In genomic region chr16:6153901-6154300, GRCh38 we compare ENCODE assay signal across 28 cellular contexts.
"Had no signal": no experiment of that assay in that cellular context is flagged by ENCODE, and none has a peak within 500 bp of the region (broad histone marks: within the 10 kb centered on the region; RNA-seq: fewer than 3 reads in every experiment).

No MANE protein-coding gene starts in this region.

- H3K27ac ChIP-seq: epithelial cell of prostate, gastrocnemius medialis, lower lobe of right lung, prostate gland, right atrium auricular region, suprapubic skin, transverse colon, vagina had no signal

- DNase-seq: effector CD8-positive, alpha-beta T cell; endodermal cell; foreskin fibroblast; gastrocnemius medialis; hypothalamus; immature natural killer cell; left ventricle myocardium superior; lower lobe of right lung; naive thymus-derived CD8-positive, alpha-beta T cell; nephron progenitor cell; nucleus accumbens; stimulated activated CD4-positive, alpha-beta T cell treated with anti-CD3 and anti-CD28 coated beads, Interleukin-12 subunit alpha, Interleukin-12 subunit beta, amount 100 ng/mL, for 4 hours; stimulated activated CD4-positive, alpha-beta T cell treated with anti-CD3 and anti-CD28 coated beads, Interleukin-1b, Interleukin-23, amount 100 ng/mL, for 48 hours; stimulated activated CD4-positive, alpha-beta T cell treated with anti-CD3 and anti-CD28 coated beads, Interleukin-4, amount 100 ng/mL, for 1 hour; stimulated activated CD8-positive, alpha-beta memory T cell treated with anti-CD3 and anti-CD28 coated beads, Interleukin-4, amount 100 ng/mL, for 48 hours; stimulated activated naive CD4-positive, alpha-beta T cell; stimulated activated naive CD8-positive, alpha-beta T cell treated with anti-CD3 and anti-CD28 coated beads, Interleukin-15, amount 100 ng/mL, for 72 hours; transverse colon had no signal

- H3K27me3 Mint-ChIP-seq: dendritic cell treated with granulocyte-macrophage colony-stimulating factor and Interleukin-4, amounts not matched to agents 40 ng/mL and 50 ng/mL, for 4 days; naive thymus-derived CD8-positive, alpha-beta T cell; stimulated activated naive CD8-positive, alpha-beta T cell treated with anti-CD3 and anti-CD28 coated beads, Interleukin-15, amount 100 ng/mL, for 72 hours had no signal

- H3K27ac Mint-ChIP-seq: dendritic cell treated with granulocyte-macrophage colony-stimulating factor and Interleukin-4, amounts not matched to agents 40 ng/mL and 50 ng/mL, for 4 days; endodermal cell; immature natural killer cell; naive thymus-derived CD8-positive, alpha-beta T cell; nephron progenitor cell; stimulated activated naive CD8-positive, alpha-beta T cell treated with anti-CD3 and anti-CD28 coated beads, Interleukin-15, amount 100 ng/mL, for 72 hours had no signal

- H3K4me1 ChIP-seq: gastrocnemius medialis, lower lobe of right lung, prostate gland, right atrium auricular region, suprapubic skin, transverse colon, vagina had no signal

- H3K9me3 Mint-ChIP-seq: dendritic cell treated with granulocyte-macrophage colony-stimulating factor and Interleukin-4, amounts not matched to agents 40 ng/mL and 50 ng/mL, for 4 days; endodermal cell; nephron progenitor cell had no signal

- H3K4me1 Mint-ChIP-seq: immature natural killer cell; naive thymus-derived CD8-positive, alpha-beta T cell; stimulated activated naive CD8-positive, alpha-beta T cell treated with anti-CD3 and anti-CD28 coated beads, Interleukin-15, amount 100 ng/mL, for 72 hours had no signal

- ATAC-seq: esophagus mucosa; gastrocnemius medialis; left ventricle myocardium superior; lower lobe of right lung; naive thymus-derived CD8-positive, alpha-beta T cell; sciatic nerve; stimulated activated naive CD8-positive, alpha-beta T cell treated with anti-CD3 and anti-CD28 coated beads, Interleukin-15, amount 100 ng/mL, for 72 hours had no signal

- H3K36me3 ChIP-seq: gastrocnemius medialis, lower lobe of right lung, prostate gland, right atrium auricular region, suprapubic skin, transverse colon, vagina had no signal

- H3K4me3 ChIP-seq: gastrocnemius medialis, lower lobe of right lung, prostate gland, right atrium auricular region, smooth muscle cell, suprapubic skin, transverse colon, vagina had no signal

- H3K4me2 ChIP-seq: smooth muscle cell had no signal

- FAIRE-seq: keratinocyte had no signal

- H3K9me3 ChIP-seq: gastrocnemius medialis, lower lobe of right lung, prostate gland, right atrium auricular region, suprapubic skin, transverse colon, vagina had no signal

- H3K36me3 Mint-ChIP-seq: immature natural killer cell; naive thymus-derived CD8-positive, alpha-beta T cell had no signal

- H3K4me3 Mint-ChIP-seq: dendritic cell treated with granulocyte-macrophage colony-stimulating factor and Interleukin-4, amounts not matched to agents 40 ng/mL and 50 ng/mL, for 4 days; endodermal cell; immature natural killer cell; naive thymus-derived CD8-positive, alpha-beta T cell; nephron progenitor cell; stimulated activated naive CD8-positive, alpha-beta T cell treated with anti-CD3 and anti-CD28 coated beads, Interleukin-15, amount 100 ng/mL, for 72 hours had no signal

- H3K27me3 ChIP-seq: gastrocnemius medialis, right atrium auricular region, suprapubic skin, transverse colon, vagina had no signal
